In the genomic region with DNA sequence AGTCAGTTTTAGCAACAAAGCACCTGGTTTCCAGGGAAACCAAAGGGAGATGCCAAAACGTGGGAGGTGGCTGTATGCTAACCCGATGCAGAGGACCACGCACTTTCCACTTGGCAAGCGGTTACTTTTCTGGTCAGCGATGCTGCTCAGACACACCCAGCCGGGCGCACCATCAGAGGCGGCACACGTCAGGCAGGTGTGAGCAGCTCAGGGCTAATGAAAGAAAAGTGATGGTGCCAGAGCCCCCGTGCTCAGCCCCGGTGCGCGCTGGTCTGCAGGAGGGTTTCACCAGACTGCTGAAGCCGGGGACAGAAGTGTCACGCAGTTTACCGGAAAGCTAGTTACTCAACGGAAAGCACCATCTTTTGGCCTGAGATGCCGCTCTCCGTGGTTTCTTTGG, we compare ENCODE assay signal across 19 cellular contexts. TPM values are rescaled to one million over a fixed set of nuclear protein-coding genes. Genes with fewer than 3 reads are reported as not detected.
"Had no signal": no experiment of that assay in that cellular context is flagged by ENCODE, and none has a peak within 500 bp of the region (broad histone marks: within the 10 kb centered on the region; RNA-seq: fewer than 3 reads in every experiment).

No MANE protein-coding gene starts in this region.

- H3K4me2 ChIP-seq: hepatocyte, neural progenitor cell had no signal

- H3K27me3 Mint-ChIP-seq: activated B cell treated with CpG ODN at 0.5 μM for 24 hours; activated CD4-positive, alpha-beta memory T cell treated with anti-CD3 and anti-CD28 coated beads for 36 hours; naive B cell had no signal

- H3K9ac ChIP-seq: neural progenitor cell had no signal

- H3K27me3 ChIP-seq: body of pancreas, dorsolateral prefrontal cortex, foreskin keratinocyte, hepatocyte, neural progenitor cell had no signal

- H3K4me1 ChIP-seq: foreskin keratinocyte had no signal

- H3K36me3 ChIP-seq: neural progenitor cell had no signal

- H3K4me3 ChIP-seq: body of pancreas, hepatocyte, mucosa of descending colon, neural progenitor cell, psoas muscle had no signal

- H2AFZ ChIP-seq: hepatocyte, neural progenitor cell had no signal

- H3K9me3 ChIP-seq: body of pancreas, mucosa of descending colon, psoas muscle had no signal

- H3K27ac ChIP-seq: epithelial cell of prostate, foreskin keratinocyte, hepatocyte, neural progenitor cell, psoas muscle had no signal

- H3K27ac Mint-ChIP-seq: activated B cell treated with CpG ODN at 0.5 μM for 24 hours; activated naive CD4-positive, alpha-beta T cell treated with anti-CD3 and anti-CD28 coated beads for 36 hours; activated T-helper 2 cell treated with anti-CD3 and anti-CD28 coated beads, Interferon-gamma antibody, Interleukin-2, Interleukin-4, amounts not matched to agents 10 μg/mL and 5 μg/mL and 100 μg/mL, durations not matched to agents 14 hours and 24 hours and 36 hours had no signal

- H3K4me3 Mint-ChIP-seq: activated B cell treated with CpG ODN at 0.5 μM for 24 hours; activated CD4-positive, alpha-beta memory T cell treated with anti-CD3 and anti-CD28 coated beads for 36 hours; activated naive CD4-positive, alpha-beta T cell treated with anti-CD3 and anti-CD28 coated beads for 36 hours; endodermal cell had no signal

RNA-seq across cellular contexts. Expression of gene FGF19, which starts 34.3 kb away (rescaled TPM):
- total RNA-seq: activated B cell treated with CpG ODN at 0.5 μM for 24 hours; activated CD4-positive, alpha-beta memory T cell treated with anti-CD3 and anti-CD28 coated beads for 36 hours; activated T-helper 2 cell treated with anti-CD3 and anti-CD28 coated beads, Interferon-gamma antibody, Interleukin-2, Interleukin-4, amounts not matched to agents 10 μg/mL and 5 μg/mL and 100 μg/mL, durations not matched to agents 14 hours and 24 hours and 36 hours; body of pancreas; dorsolateral prefrontal cortex; fibroblast of lung; mucosa of descending colon; osteocyte; psoas muscle; sciatic nerve; T-helper 2 cell treated with Interferon-gamma antibody and Interleukin-4, amounts not matched to agents 100 ng/mL and 5 ng/mL, for 36 hours; ureter had no signal
- polyA plus RNA-seq: fibroblast of lung, hepatocyte, psoas muscle had no signal
